14 cellular contexts compared by ENCODE assay signal in the genomic region with DNA sequence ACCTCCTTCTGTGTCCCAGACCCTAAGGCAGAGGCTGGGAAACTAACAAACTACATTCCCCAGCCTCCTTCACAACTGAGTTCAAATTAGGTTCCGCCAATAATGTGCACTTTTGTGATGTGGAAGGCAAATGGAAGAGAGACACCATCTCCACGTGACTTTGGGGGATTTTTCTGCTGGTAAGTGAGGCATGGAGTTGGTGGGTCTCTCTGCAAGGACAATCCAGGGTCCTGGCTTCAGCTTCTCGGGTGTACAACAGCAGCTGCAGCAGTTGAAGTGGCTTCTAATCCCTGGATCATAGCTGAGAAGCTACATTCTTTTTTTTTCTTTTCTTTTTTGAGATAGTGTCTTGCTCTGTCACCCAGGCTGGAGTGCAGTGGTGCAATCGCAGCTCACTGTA.
"Had no signal": no experiment of that assay in that cellular context is flagged by ENCODE, and none has a peak within 500 bp of the region (broad histone marks: within the 10 kb centered on the region; RNA-seq: fewer than 3 reads in every experiment).

No MANE protein-coding gene starts in this region.

- ATAC-seq: activated CD4-positive, alpha-beta T cell treated with anti-CD3 and anti-CD28 coated beads for 36 hours; activated naive CD4-positive, alpha-beta T cell treated with anti-CD3 and anti-CD28 coated beads, Interleukin-2, amount 50 U/mL, for 72 hours; activated T-cell treated with anti-CD3 and anti-CD28 coated beads, Interleukin-2, amount 50 U/mL, for 72 hours; esophagus mucosa; left ventricle myocardium superior; psoas muscle; sciatic nerve; stimulated activated effector memory CD8-positive, alpha-beta T cell treated with anti-CD3 and anti-CD28 coated beads, Interleukin-12 subunit alpha, Interleukin-12 subunit beta, amount 100 ng/mL, for 72 hours had no signal

- H3K4me1 Mint-ChIP-seq: memory B cell; stimulated activated effector memory CD8-positive, alpha-beta T cell treated with anti-CD3 and anti-CD28 coated beads, Interleukin-12 subunit alpha, Interleukin-12 subunit beta, amount 100 ng/mL, for 72 hours had no signal

- H3K36me3 ChIP-seq: spleen, WERI-Rb-1 had no signal

- H3K27ac ChIP-seq: psoas muscle, WERI-Rb-1 had no signal

- H3K27ac Mint-ChIP-seq: activated CD4-positive, alpha-beta memory T cell treated with anti-CD3 and anti-CD28 coated beads, Interleukin-2, amount 10 ng/mL, durations not matched to agents 7 days and 5 days; activated CD4-positive, alpha-beta T cell treated with anti-CD3 and anti-CD28 coated beads for 36 hours; activated naive CD4-positive, alpha-beta T cell treated with anti-CD3 and anti-CD28 coated beads, Interleukin-2, amount 50 U/mL, for 72 hours; activated T-cell treated with anti-CD3 and anti-CD28 coated beads, Interleukin-2, amount 50 U/mL, for 72 hours; memory B cell; nephron progenitor cell had no signal

- H3K9me3 Mint-ChIP-seq: activated CD4-positive, alpha-beta memory T cell treated with anti-CD3 and anti-CD28 coated beads, Interleukin-2, amount 10 ng/mL, durations not matched to agents 7 days and 5 days; activated naive CD4-positive, alpha-beta T cell treated with anti-CD3 and anti-CD28 coated beads, Interleukin-2, amount 50 U/mL, for 72 hours; activated T-cell treated with anti-CD3 and anti-CD28 coated beads, Interleukin-2, amount 50 U/mL, for 72 hours; nephron progenitor cell; stimulated activated effector memory CD8-positive, alpha-beta T cell treated with anti-CD3 and anti-CD28 coated beads, Interleukin-12 subunit alpha, Interleukin-12 subunit beta, amount 100 ng/mL, for 72 hours had no signal

- DNase-seq: activated CD4-positive, alpha-beta memory T cell treated with anti-CD3 and anti-CD28 coated beads, Interleukin-2, amount 10 ng/mL, durations not matched to agents 7 days and 5 days; activated CD4-positive, alpha-beta T cell treated with anti-CD3 and anti-CD28 coated beads for 36 hours; activated gamma-delta T cell; activated T-cell treated with anti-CD3 and anti-CD28 coated beads, Interleukin-2, amount 50 U/mL, for 72 hours; left ventricle myocardium superior; nephron progenitor cell; psoas muscle; spleen; WERI-Rb-1 had no signal

- H3K4me3 ChIP-seq: psoas muscle, spleen had no signal

- H3K36me3 Mint-ChIP-seq: activated naive CD4-positive, alpha-beta T cell treated with anti-CD3 and anti-CD28 coated beads, Interleukin-2, amount 50 U/mL, for 72 hours; memory B cell; stimulated activated effector memory CD8-positive, alpha-beta T cell treated with anti-CD3 and anti-CD28 coated beads, Interleukin-12 subunit alpha, Interleukin-12 subunit beta, amount 100 ng/mL, for 72 hours had no signal

- H3K9me3 ChIP-seq: psoas muscle, spleen had no signal

- H3K4me3 Mint-ChIP-seq: activated CD4-positive, alpha-beta memory T cell treated with anti-CD3 and anti-CD28 coated beads, Interleukin-2, amount 10 ng/mL, durations not matched to agents 7 days and 5 days; activated CD4-positive, alpha-beta T cell treated with anti-CD3 and anti-CD28 coated beads for 36 hours; activated T-cell treated with anti-CD3 and anti-CD28 coated beads, Interleukin-2, amount 50 U/mL, for 72 hours; memory B cell; nephron progenitor cell; stimulated activated effector memory CD8-positive, alpha-beta T cell treated with anti-CD3 and anti-CD28 coated beads, Interleukin-12 subunit alpha, Interleukin-12 subunit beta, amount 100 ng/mL, for 72 hours had no signal
